ENCODE assay signal across 14 cellular contexts in the genomic region with DNA sequence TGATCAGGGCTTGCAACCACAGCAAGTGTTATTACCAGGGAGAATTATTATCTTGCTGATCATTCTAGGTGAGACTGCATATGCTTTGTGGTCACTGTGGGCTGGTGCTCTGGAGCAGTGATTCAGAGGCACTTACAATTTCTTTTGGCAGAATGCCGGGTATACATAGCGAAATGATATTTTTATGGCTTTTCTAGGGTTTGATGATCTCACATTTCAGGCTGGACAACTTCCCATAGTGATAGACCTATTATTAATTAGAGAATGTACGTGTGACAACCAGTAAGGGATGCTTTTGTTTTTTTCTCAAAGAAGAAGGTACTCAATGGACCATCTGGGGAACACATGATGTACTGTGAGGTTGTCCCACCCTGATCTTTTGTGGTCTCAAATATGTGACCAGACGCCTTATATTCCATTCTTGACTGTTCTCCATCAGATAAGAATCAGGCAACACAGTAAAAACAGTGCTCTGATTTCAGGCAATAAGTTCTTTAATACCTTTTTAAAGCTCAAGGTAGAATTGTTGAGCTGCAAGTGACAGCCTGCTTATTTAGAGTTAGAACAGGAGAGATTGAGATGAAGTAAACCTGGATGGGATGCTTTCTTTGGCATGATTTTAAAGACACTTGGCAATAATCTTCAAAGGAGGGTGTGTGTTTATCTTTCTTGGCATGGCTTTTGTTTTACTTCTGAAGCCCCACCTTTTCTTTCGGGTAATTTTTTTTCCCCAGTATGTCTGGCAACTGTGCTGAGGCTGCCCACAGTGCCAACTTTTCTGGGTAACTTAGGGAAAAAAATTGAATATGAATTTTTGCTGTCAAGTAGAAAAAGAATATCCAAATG. TPM values are rescaled to one million over a fixed set of nuclear protein-coding genes. Genes with fewer than 3 reads are reported as not detected.
DNase-seq lines count a peak whose midpoint lies in the region; ATAC-seq and TF ChIP-seq lines count a peak whose summit lies in the region.
"Had no signal": no experiment of that assay in that cellular context is flagged by ENCODE, and none has a peak within 500 bp of the region (broad histone marks: within the 10 kb centered on the region; RNA-seq: fewer than 3 reads in every experiment).

No MANE protein-coding gene starts in this region.

- peak overlapping the region; percentile 47 for H3K27ac ChIP-seq in VCaP
- H3K27ac ChIP-seq in lung (ENCODE audit: low read depth in 1 of 2, low read length in 1 of 2), result no peak overlapping the region
- H3K27ac ChIP-seq: thoracic aorta had no signal

- H3K27me3 ChIP-seq in lung (ENCODE audit: control insufficient read depth, insufficient read depth), result no peaks in the 10 kb centered on the region

- in situ Hi-C loops in Caki2 (cut with HindIII; ENCODE audit: low pct_unique_long_range_greater_than_20kb, low sequenced_read_pairs), result no loop called here

- WGBS in lung, 2 donors, result 42 to 65% methylated on average over 5 of the region's 5 CpGs

- peak; percentile 89 for DNase-seq in Caki2 (ENCODE audit: low read depth)
- peak; percentile 93 for DNase-seq in HT1080 (ENCODE audit: low read depth)
- DNase-seq in lung (ENCODE audit: low spot score), result no peak
- DNase-seq in effector CD4-positive, alpha-beta T cell, result no peak
- DNase-seq in hypothalamus (lab: John Stamatoyannopoulos, UW), result no peak
- DNase-seq in cerebellum (ENCODE audit: low spot score), result no peak
- DNase-seq: activated T-cell treated with anti-CD3 and anti-CD28 coated beads, Interleukin-2, amount 50 U/mL, for 24 hours; effector memory CD8-positive, alpha-beta T cell; NCI-H1436 had no signal

- TF ChIP-seq CTCF in VCaP (conservative IDR thresholded peaks at IDR 0.05), result no peak
- TF ChIP-seq CTCF in lung (IDR thresholded peaks at IDR 0.05; ENCODE audit: control extremely low read depth, extremely low read depth), result no peak

- no peak overlapping the region for H3K4me3 ChIP-seq in lung
- H3K4me3 ChIP-seq: thoracic aorta had no signal

- no peaks in the 10 kb centered on the region for H3K4me1 ChIP-seq in lung (ENCODE audit: control insufficient read depth in 2 of 2, insufficient read depth in 2 of 2, low read length in 2 of 2)

- H3K9me3 ChIP-seq in lung (ENCODE audit: control insufficient read depth in 2 of 2, insufficient read depth in 1 of 2, low read length in 1 of 2), result no peaks in the 10 kb centered on the region
- H3K9me3 ChIP-seq: thoracic aorta had no signal

- ATAC-seq in lung (ENCODE audit: insufficient read depth, low FRiP score) (peak; percentile 58), GM19452 (IDR thresholded peaks at IDR 0.05; ENCODE audit: unreplicated experiment) (no peak)
- ATAC-seq: effector memory CD8-positive, alpha-beta T cell had no signal

- H3K36me3 ChIP-seq in lung (ENCODE audit: control insufficient read depth in 2 of 2, insufficient read depth in 2 of 2, low read length in 2 of 2), result no peaks in the 10 kb centered on the region
- H3K36me3 ChIP-seq: thoracic aorta had no signal

RNA-seq across cellular contexts. Expression of gene SCEL, which starts 27.4 kb away (rescaled TPM):
- not detected in 2 replicates for total RNA-seq in Caki2 (2014; rRNA removed; shearing (Covaris generic); ENCODE audit: low replicate concordance)
- not detected in 2 replicates for total RNA-seq in HT1080 (2014; rRNA removed; shearing (Covaris generic))
- not detected in 2 replicates for polyA plus RNA-seq in HT1080 (2015; cell fraction: cytosol; rRNA removed)
- polyA plus RNA-seq in HT1080 (2015; cell fraction: nucleus; rRNA removed), result 0.06 TPM in 1 of 2 replicates, not detected in the other
- total RNA-seq in lung (10 to 100 TPM in 1 of 2 donors, 1 to 10 TPM in 1; 6.0 to 30.9 TPM), cerebellum (0.09 TPM)
- 10 to 100 TPM; 18.6 to 62.1 TPM for polyA plus RNA-seq in lung
- total RNA-seq: mononuclear cell; T-helper 1 cell treated with Interleukin-12 subunit alpha and Interleukin-12 subunit beta and Interleukin-4 antibody, amounts not matched to agents 30 ng/mL and 1 ng/mL, for 36 hours had no signal

Comparison
In these comparisons a context has a peak if more than half of its experiments do, and no peak if none do; other contexts are left out.
1. DNase-seq: peak in Caki2 (single experiment) and HT1080 (single experiment); none in lung (single experiment), effector CD4-positive, alpha-beta T cell (single experiment), hypothalamus (0 of 51) and cerebellum (single experiment).